Comparison of ENCODE assay signal across 8 cellular contexts in the genomic region with DNA sequence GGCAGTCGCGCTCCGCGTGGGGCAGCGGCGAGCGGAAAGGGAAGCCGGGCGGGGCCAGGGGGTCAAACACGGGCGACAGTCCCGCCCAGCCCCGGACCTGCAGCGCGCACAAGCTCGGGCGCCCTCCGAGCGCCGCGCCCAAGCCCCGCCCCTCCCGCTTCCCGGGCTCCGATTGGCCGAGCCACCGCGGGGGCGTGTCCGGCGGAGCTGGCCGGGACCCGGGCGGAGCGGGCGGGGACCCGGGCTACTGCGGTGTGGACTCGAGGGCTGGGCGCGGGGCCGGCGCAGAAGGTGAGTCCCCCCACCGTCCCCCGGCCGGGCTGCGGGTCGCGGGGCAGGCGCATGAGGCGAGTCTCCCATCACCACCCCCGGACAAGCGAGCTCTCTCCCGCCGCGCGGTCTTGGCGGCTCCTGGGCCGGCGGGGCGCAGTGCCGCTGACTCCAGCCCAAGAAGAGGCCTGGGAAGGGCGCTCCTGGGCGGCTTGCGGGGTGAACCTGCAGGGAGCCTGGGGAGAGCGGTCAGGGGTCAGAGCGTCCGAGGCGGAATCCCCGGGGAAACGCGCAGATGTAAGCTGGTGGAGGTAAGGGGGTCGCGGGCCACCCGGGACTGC. TPM values are rescaled to one million over a fixed set of nuclear protein-coding genes. Genes with fewer than 3 reads are reported as not detected.
A peak's percentile ranks its signal among the peaks of the same experiment; 100 is the strongest.
DNase-seq lines count a peak whose midpoint lies in the region; ATAC-seq and TF ChIP-seq lines count a peak whose summit lies in the region.

Gene PLEKHF1 (plus strand): TSS at position 247 of the 611 bp plus-strand sequence. CDS start 8,379 bp downstream, outside the sequence.

- POLR2A ChIA-PET in GM10248 (lab: Yijun Ruan, JAX) = interaction anchor here (0.5 to 1.1 kb wide), 2 partner anchors 23 to 59 kb away, joined by 3 to 5 read pairs; no protein-coding TSS in a partner anchor

- H3K4me1 ChIP-seq in heart left ventricle = peaks cover 14 to 71% (median 55%) of the 10 kb centered on the region in 12 donors

- no peaks in the 10 kb centered on the region for H3K9me3 ChIP-seq in heart left ventricle

- peaks cover 75% of the 10 kb centered on the region for H3K4me1 Mint-ChIP-seq in activated naive CD8-positive, alpha-beta T cell treated with anti-CD3 and anti-CD28 coated beads, Interleukin-2, amount 50 U/mL, for 24 hours
- peaks cover 23% of the 10 kb centered on the region for H3K4me1 Mint-ChIP-seq in type B pancreatic cell (ENCODE audit: unreplicated experiment)

- H3K27ac Mint-ChIP-seq in activated naive CD8-positive, alpha-beta T cell treated with anti-CD3 and anti-CD28 coated beads, Interleukin-2, amount 50 U/mL, for 24 hours = peak within 1 kb of the TSS; percentile 75
- H3K27ac Mint-ChIP-seq in type B pancreatic cell = peak within 1 kb of the TSS; percentile 86

- intact Hi-C loops in heart left ventricle (cut with DNase I) = loop anchor here in 8 of 10 donors (2.0 to 10.0 kb wide), 6 partner anchors 13 to 61 kb away; partner anchors contain the start of genes C19orf12 (in 5 of the 8) and POP4 (in 2 of the 8)
- intact Hi-C loops in posterior cingulate gyrus (cut with DNase I) = loop anchor here (2.0 kb wide), 1 partner anchor 51 kb away; no protein-coding TSS in a partner anchor

- H3K4me3 ChIP-seq in LNCaP clone FGC (ENCODE audit: low read depth, low read length) (peak within 1 kb of the TSS; percentile 81), heart left ventricle (peak within 1 kb of the TSS; percentile 55 to 98 (median 92))

- H3K36me3 ChIP-seq in heart left ventricle = no peaks in the 10 kb centered on the region

- TF ChIP-seq POLR2A in heart left ventricle (IDR thresholded peaks at IDR 0.05) = peak; percentile 74 to 92

- 0% methylated on average over 7 to 75 of the region's 75 CpGs for WGBS in heart left ventricle, 4 donors

- TF ChIP-seq CTCF in GM10248 (IDR thresholded peaks at IDR 0.05; ENCODE audit: control extremely low read depth, extremely low read depth, low read depth, missing control alignments) (peak; percentile 37), LNCaP clone FGC (IDR thresholded peaks at IDR 0.05; ENCODE audit: control insufficient read depth, extremely low read depth, insufficient read depth) (no peak), heart left ventricle (IDR thresholded peaks at IDR 0.05) (peak in 2 of 12 donors; percentile 17 to 23), type B pancreatic cell (conservative IDR thresholded peaks at IDR 0.05) (no peak)

- no peaks in the 10 kb centered on the region for H3K27me3 ChIP-seq in heart left ventricle

- peak within 1 kb of the TSS; percentile 89 for H3K4me3 Mint-ChIP-seq in activated naive CD8-positive, alpha-beta T cell treated with anti-CD3 and anti-CD28 coated beads, Interleukin-2, amount 50 U/mL, for 24 hours
- peak within 1 kb of the TSS; percentile 87 for H3K4me3 Mint-ChIP-seq in type B pancreatic cell

- H3K9me3 Mint-ChIP-seq in activated naive CD8-positive, alpha-beta T cell treated with anti-CD3 and anti-CD28 coated beads, Interleukin-2, amount 50 U/mL, for 24 hours = no peaks in the 10 kb centered on the region
- no peaks in the 10 kb centered on the region for H3K9me3 Mint-ChIP-seq in type B pancreatic cell

- no peaks in the 10 kb centered on the region for H3K27me3 Mint-ChIP-seq in activated naive CD8-positive, alpha-beta T cell treated with anti-CD3 and anti-CD28 coated beads, Interleukin-2, amount 50 U/mL, for 24 hours
- no peaks in the 10 kb centered on the region for H3K27me3 Mint-ChIP-seq in type B pancreatic cell

- CTCF ChIA-PET in GM10248 (lab: Yijun Ruan, JAX) = interaction anchor here (0.6 to 8.7 kb wide), 19 partner anchors 12 to 120 kb away, joined by 3 to 58 read pairs (median 4); partner anchors contain the start of genes C19orf12 and POP4

- H3K36me3 Mint-ChIP-seq in activated naive CD8-positive, alpha-beta T cell treated with anti-CD3 and anti-CD28 coated beads, Interleukin-2, amount 50 U/mL, for 24 hours (ENCODE audit: low read depth) = peaks cover 12% of the 10 kb centered on the region
- H3K36me3 Mint-ChIP-seq in type B pancreatic cell = peaks cover 3% of the 10 kb centered on the region

- peak; percentile 76 for ATAC-seq in activated naive CD8-positive, alpha-beta T cell treated with anti-CD3 and anti-CD28 coated beads, Interleukin-2, amount 50 U/mL, for 24 hours
- peak; percentile 48 to 87 (median 84) for ATAC-seq in heart left ventricle

- peak within 1 kb of the TSS; percentile 80 to 98 (median 93) for H3K27ac ChIP-seq in heart left ventricle

- DNase-seq in GM10248 (ENCODE audit: extremely low spot score) (peak; percentile 96), H4 (ENCODE audit: low spot score) (peak; percentile 55), LNCaP clone FGC (ENCODE audit: low read depth) (no peak), T follicular helper cell (ENCODE audit: low read depth) (peak; percentile 71), heart left ventricle (peak; percentile 93 to 96 (median 94)), posterior cingulate gyrus (peak; percentile 85 to 99 (median 90)), type B pancreatic cell (ENCODE audit: extremely low spot score, unreplicated experiment) (peak; percentile 90)
- peak; percentile 93 for DNase-seq in activated naive CD8-positive, alpha-beta T cell treated with anti-CD3 and anti-CD28 coated beads, Interleukin-2, amount 50 U/mL, for 24 hours

RNA-seq across cellular contexts. Expression of gene PLEKHF1, which starts in this region (rescaled TPM):
- 9.2 and 9.9 TPM in 2 replicates for total RNA-seq in H4 (2014; rRNA removed; shearing (Covaris generic))
- 10 to 100 TPM in 8 of 9 donors, 1 to 10 TPM in 1; 7.8 to 46.1 (median 17.5) TPM for total RNA-seq in heart left ventricle
- 10 to 100 TPM; 38.6 to 42.0 TPM for polyA plus RNA-seq in heart left ventricle
- total RNA-seq in type B pancreatic cell (ENCODE audit: low replicate concordance) = 6.3 and 16.9 TPM in 2 replicates
